26 cellular contexts compared by ENCODE assay signal in genomic region chr5:115456539-115456938, GRCh38.
"Had no signal": no experiment of that assay in that cellular context is flagged by ENCODE, and none has a peak within 500 bp of the region (broad histone marks: within the 10 kb centered on the region; RNA-seq: fewer than 3 reads in every experiment).

No MANE protein-coding gene starts in this region.

- H3K9me3 Mint-ChIP-seq: activated T-cell treated with anti-CD3 and anti-CD28 coated beads, Interleukin-2, amount 50 U/mL, for 24 hours; activated T-helper 17 cell treated with anti-CD3 and anti-CD28 coated beads, Interleukin-2, amount 50 U/mL, for 72 hours; memory B cell; naive B cell had no signal

- H3K4me1 Mint-ChIP-seq: immature natural killer cell, memory B cell, naive B cell had no signal

- ATAC-seq: activated T-helper 17 cell treated with anti-CD3 and anti-CD28 coated beads, Interleukin-2, amount 50 U/mL, for 72 hours; left ventricle myocardium superior; T-helper 17 cell had no signal

- DNase-seq: activated CD4-positive, alpha-beta T cell treated with anti-CD3 and anti-CD28 coated beads, Interleukin-2, amount 50 U/mL, for 1 hour; activated CD4-positive, CD25-positive, alpha-beta regulatory T cell treated with anti-CD3 and anti-CD28 coated beads, Interleukin-2, amount 50 U/mL, for 72 hours; activated T-cell treated with anti-CD3 and anti-CD28 coated beads, Interleukin-2, amount 50 U/mL, for 24 hours; cerebellar nuclear complex; cortex of kidney; effector CD4-positive, alpha-beta T cell; foreskin fibroblast; immature natural killer cell; left ventricle myocardium superior; naive B cell; occipital lobe; posterior cingulate gyrus; sigmoid colon; stimulated activated CD4-positive, alpha-beta T cell treated with anti-CD3 and anti-CD28 coated beads, Interleukin-4, amount 100 ng/mL, for 1 hour; stimulated activated naive CD4-positive, alpha-beta T cell treated with Interleukin-2 at 50 U/mL for 16 hours; SW 1271; T-helper 17 cell; upper lobe of left lung had no signal

- H3K9me3 ChIP-seq: sigmoid colon, thoracic aorta, upper lobe of left lung had no signal

- H3K27me3 Mint-ChIP-seq: memory B cell had no signal

- H3K4me3 Mint-ChIP-seq: activated naive CD8-positive, alpha-beta T cell; activated T-cell treated with anti-CD3 and anti-CD28 coated beads, Interleukin-2, amount 50 U/mL, for 24 hours; activated T-helper 17 cell treated with anti-CD3 and anti-CD28 coated beads, Interleukin-2, amount 50 U/mL, for 72 hours; immature natural killer cell; memory B cell; naive B cell; T-helper 17 cell had no signal

- H3K27ac ChIP-seq: sigmoid colon, SK-N-MC, thoracic aorta had no signal

- H3K36me3 Mint-ChIP-seq: activated naive CD8-positive, alpha-beta T cell; immature natural killer cell; memory B cell; naive B cell had no signal

- H3K36me3 ChIP-seq: sigmoid colon, thoracic aorta, upper lobe of left lung had no signal

- H3K4me3 ChIP-seq: sigmoid colon, SK-N-MC, thoracic aorta, upper lobe of left lung had no signal

- FAIRE-seq: astrocyte, bronchial epithelial cell, endometrium had no signal

- H3K27ac Mint-ChIP-seq: activated naive CD8-positive, alpha-beta T cell; activated T-cell treated with anti-CD3 and anti-CD28 coated beads, Interleukin-2, amount 50 U/mL, for 24 hours; activated T-helper 17 cell treated with anti-CD3 and anti-CD28 coated beads, Interleukin-2, amount 50 U/mL, for 72 hours; immature natural killer cell; memory B cell; naive B cell; T-helper 17 cell had no signal

- H3K27me3 ChIP-seq: sigmoid colon, upper lobe of left lung had no signal
